ENCODE assay signal across 13 cellular contexts in the genomic region with DNA sequence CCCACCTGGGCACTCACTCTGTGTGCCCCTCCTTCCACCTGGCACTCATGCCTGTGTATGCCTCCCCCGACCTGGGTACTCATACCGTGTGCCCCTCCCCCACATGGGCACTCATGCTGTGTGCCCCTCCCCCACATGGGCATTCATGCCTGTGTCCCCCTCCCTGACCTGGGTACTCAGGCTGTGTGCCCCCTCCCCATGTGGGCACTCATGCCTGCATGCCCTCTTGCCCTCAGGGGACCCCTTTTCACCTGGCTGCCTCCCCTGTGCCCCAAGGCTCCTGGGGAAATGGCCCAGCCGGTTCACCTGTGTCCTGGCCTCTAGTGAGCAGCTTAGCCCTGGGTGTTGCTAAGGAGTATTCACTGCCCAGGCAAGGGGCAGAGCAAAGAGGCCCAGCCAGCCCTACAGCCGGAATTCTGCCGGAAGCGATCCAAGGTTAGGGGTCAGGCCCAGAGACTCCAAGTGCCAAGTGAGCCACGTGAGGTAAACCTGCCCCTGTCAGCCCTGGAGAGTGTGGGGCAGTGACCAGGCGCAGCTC. TPM values are rescaled to one million over a fixed set of nuclear protein-coding genes. Genes with fewer than 3 reads are reported as not detected.
DNase-seq lines count a peak whose midpoint lies in the region; ATAC-seq lines count a peak whose summit lies in the region.
"Had no signal": no experiment of that assay in that cellular context is flagged by ENCODE, and none has a peak within 500 bp of the region (broad histone marks: within the 10 kb centered on the region; RNA-seq: fewer than 3 reads in every experiment).

No MANE protein-coding gene starts in this region.

- no peaks in the 10 kb centered on the region for H3K27me3 Mint-ChIP-seq in T-helper 1 cell treated with Interleukin-12 subunit alpha and Interleukin-12 subunit beta and Interleukin-4 antibody, amounts not matched to agents 30 μg/mL and 1 μg/mL, for 36 hours (ENCODE audit: low read depth)
- no peaks in the 10 kb centered on the region for H3K27me3 Mint-ChIP-seq in T-helper 2 cell treated with Interferon-gamma antibody and Interleukin-4, amounts not matched to agents 5 μg/mL and 100 μg/mL, for 36 hours (ENCODE audit: low read depth)

- H3K27ac ChIP-seq in right cardiac atrium (ENCODE audit: low read length) (peak overlapping the region; percentile 48), skin epidermis (peak overlapping the region in 12 of 21 experiments; percentile 10 to 86 (median 31))

- H3K9me3 Mint-ChIP-seq in T-helper 1 cell treated with Interleukin-12 subunit alpha and Interleukin-12 subunit beta and Interleukin-4 antibody, amounts not matched to agents 30 μg/mL and 1 μg/mL, for 36 hours: no peaks in the 10 kb centered on the region
- H3K9me3 Mint-ChIP-seq in T-helper 2 cell treated with Interferon-gamma antibody and Interleukin-4, amounts not matched to agents 5 μg/mL and 100 μg/mL, for 36 hours: no peaks in the 10 kb centered on the region

- H3K4me3 Mint-ChIP-seq in T-helper 1 cell treated with Interleukin-12 subunit alpha and Interleukin-12 subunit beta and Interleukin-4 antibody, amounts not matched to agents 30 μg/mL and 1 μg/mL, for 36 hours: peak overlapping the region; percentile 17
- H3K4me3 Mint-ChIP-seq in T-helper 2 cell treated with Interferon-gamma antibody and Interleukin-4, amounts not matched to agents 5 μg/mL and 100 μg/mL, for 36 hours: peak overlapping the region; percentile 70

- H3K4me3 ChIP-seq in right cardiac atrium (ENCODE audit: low read length) (no peak overlapping the region), skin epidermis (no peak overlapping the region)

- H3K36me3 Mint-ChIP-seq in T-helper 1 cell treated with Interleukin-12 subunit alpha and Interleukin-12 subunit beta and Interleukin-4 antibody, amounts not matched to agents 30 μg/mL and 1 μg/mL, for 36 hours (ENCODE audit: low read depth): peaks cover 18% of the 10 kb centered on the region
- H3K36me3 Mint-ChIP-seq in T-helper 2 cell treated with Interferon-gamma antibody and Interleukin-4, amounts not matched to agents 5 μg/mL and 100 μg/mL, for 36 hours (ENCODE audit: low read depth): peaks cover 16% of the 10 kb centered on the region

- 62% methylated on average over 8 of the region's 8 CpGs for WGBS in right cardiac atrium

- no peaks in the 10 kb centered on the region for H3K9me3 ChIP-seq in right cardiac atrium (ENCODE audit: control insufficient read depth, low read length)

- no peaks in the 10 kb centered on the region for H3K27me3 ChIP-seq in right cardiac atrium (ENCODE audit: control insufficient read depth, insufficient read depth)

- DNase-seq in T-helper 1 cell: no peak
- no peak for DNase-seq in T-helper 2 cell treated with Interferon-gamma antibody and Interleukin-4, amounts not matched to agents 5 μg/mL and 100 μg/mL, for 36 hours (ENCODE audit: low spot score)
- DNase-seq in right cardiac atrium: peak in 2 of 3 donors; percentile 61 to 65
- no peak for DNase-seq in middle frontal gyrus (ENCODE audit: extremely low spot score, low spot score)
- no peak for DNase-seq in NAMALWA (ENCODE audit: low spot score)
- no peak for DNase-seq in NOMO-1 (lab: John Stamatoyannopoulos, UW; ENCODE audit: unreplicated experiment in 2 of 2)
- DNase-seq: effector CD8-positive, alpha-beta T cell; NCI-H1694 treated with DMSO at 0.1 percent for 48 hours; NCI-H526 treated with DMSO at 0.1 percent for 48 hours had no signal

- H3K4me1 Mint-ChIP-seq in T-helper 1 cell treated with Interleukin-12 subunit alpha and Interleukin-12 subunit beta and Interleukin-4 antibody, amounts not matched to agents 30 μg/mL and 1 μg/mL, for 36 hours (ENCODE audit: low read depth): peaks cover 30% of the 10 kb centered on the region
- H3K4me1 Mint-ChIP-seq in T-helper 2 cell treated with Interferon-gamma antibody and Interleukin-4, amounts not matched to agents 5 μg/mL and 100 μg/mL, for 36 hours (ENCODE audit: low read depth): peaks cover 33% of the 10 kb centered on the region

- peaks cover 13% of the 10 kb centered on the region for H3K4me1 ChIP-seq in right cardiac atrium (ENCODE audit: control insufficient read depth, insufficient read depth, low read length)

- intact Hi-C loops in right cardiac atrium (cut with DNase I): no loop called here

- no peak for ATAC-seq in right cardiac atrium

- H3K27ac Mint-ChIP-seq in T-helper 1 cell treated with Interleukin-12 subunit alpha and Interleukin-12 subunit beta and Interleukin-4 antibody, amounts not matched to agents 30 μg/mL and 1 μg/mL, for 36 hours: peak overlapping the region; percentile 64
- peak overlapping the region; percentile 75 for H3K27ac Mint-ChIP-seq in T-helper 2 cell treated with Interferon-gamma antibody and Interleukin-4, amounts not matched to agents 5 μg/mL and 100 μg/mL, for 36 hours

RNA-seq across cellular contexts. Expression of a gene that starts 5.7 kb away (rescaled TPM):
- 1 to 10 TPM in 1 of 4 donors, under 1 TPM in 3; 0.48 to 1.0 (median 0.59) TPM for total RNA-seq in right cardiac atrium
- 0.25 TPM for polyA plus RNA-seq in right cardiac atrium

RNA-seq across cellular contexts. Expression of a gene that starts 7.6 kb away (rescaled TPM):
- 100 to 1,000 TPM; 674 to 717 (median 700) TPM for total RNA-seq in right cardiac atrium
- polyA plus RNA-seq in right cardiac atrium: 748 TPM

RNA-seq across cellular contexts. Expression of a gene that starts 59.1 kb away (rescaled TPM):
- total RNA-seq in right cardiac atrium: not detected
- not detected for polyA plus RNA-seq in right cardiac atrium
- total RNA-seq: A172, temporal lobe had no signal

Comparison
In these comparisons a context has a peak if more than half of its experiments do, and no peak if none do; other contexts are left out.
1. DNase-seq: peak in right cardiac atrium (2 of 3); none in T-helper 1 cell (0 of 5), T-helper 2 cell treated with Interferon-gamma antibody and Interleukin-4, amounts not matched to agents 5 μg/mL and 100 μg/mL, for 36 hours (single experiment), middle frontal gyrus (single experiment), NAMALWA (single experiment) and NOMO-1 (0 of 2).